ENCODE assay signal across 14 cellular contexts in genomic region chr10:43262043-43262901, GRCh38. TPM values are rescaled to one million over a fixed set of nuclear protein-coding genes. Genes with fewer than 3 reads are reported as not detected.
A peak's percentile ranks its signal among the peaks of the same experiment; 100 is the strongest.
DNase-seq lines count a peak whose midpoint lies in the region; ATAC-seq lines count a peak whose summit lies in the region.
"Had no signal": no experiment of that assay in that cellular context is flagged by ENCODE, and none has a peak within 500 bp of the region (broad histone marks: within the 10 kb centered on the region; RNA-seq: fewer than 3 reads in every experiment).

No MANE protein-coding gene starts in this region.

- no peaks in the 10 kb centered on the region for H3K79me1 ChIP-seq in trophoblast cell (ENCODE audit: low read length)

- no peak overlapping the region for H3K27ac ChIP-seq in trophoblast cell (ENCODE audit: low read depth, low read length)
- H3K27ac ChIP-seq: gastrocnemius medialis, HL-60 had no signal

- no peaks in the 10 kb centered on the region for H3K36me3 Mint-ChIP-seq in T-helper 2 cell treated with Interferon-gamma antibody and Interleukin-4, amounts not matched to agents 5 μg/mL and 100 μg/mL, for 36 hours (ENCODE audit: low read depth)
- H3K36me3 Mint-ChIP-seq: activated naive CD8-positive, alpha-beta T cell treated with anti-CD3 and anti-CD28 coated beads for 36 hours; natural killer cell; T-cell had no signal

- H3K4me2 ChIP-seq in trophoblast cell (ENCODE audit: low read length), result no peak overlapping the region

- peak overlapping the region; percentile 36 for H3K27ac Mint-ChIP-seq in T-helper 2 cell treated with Interferon-gamma antibody and Interleukin-4, amounts not matched to agents 5 μg/mL and 100 μg/mL, for 36 hours
- H3K27ac Mint-ChIP-seq: activated naive CD8-positive, alpha-beta T cell treated with anti-CD3 and anti-CD28 coated beads for 36 hours had no signal

- H3K9me3 ChIP-seq in trophoblast cell (ENCODE audit: insufficient read depth, low read depth, low read length), result peaks cover 2% of the 10 kb centered on the region
- H3K9me3 ChIP-seq: gastrocnemius medialis had no signal

- no peak overlapping the region for H3K23ac ChIP-seq in trophoblast cell (ENCODE audit: low read length)

- H3K4ac ChIP-seq in trophoblast cell (ENCODE audit: low read depth, low read length), result no peak overlapping the region

- H3K4me1 Mint-ChIP-seq in T-helper 2 cell treated with Interferon-gamma antibody and Interleukin-4, amounts not matched to agents 5 μg/mL and 100 μg/mL, for 36 hours (ENCODE audit: low read depth), result no peaks in the 10 kb centered on the region

- no peak for ATAC-seq in GM21360 (IDR thresholded peaks at IDR 0.05; ENCODE audit: unreplicated experiment)
- ATAC-seq: gastrocnemius medialis, natural killer cell, T-cell had no signal

- no peaks in the 10 kb centered on the region for H3K4me1 ChIP-seq in trophoblast cell (ENCODE audit: control insufficient read depth in 1 of 2, insufficient read depth in 2 of 2, low read length in 2 of 2)
- H3K4me1 ChIP-seq: gastrocnemius medialis had no signal

- no peak overlapping the region for H2BK12ac ChIP-seq in trophoblast cell (ENCODE audit: low read length)

- H3K4me3 ChIP-seq in trophoblast cell (ENCODE audit: low read depth, low read length), result no peak overlapping the region
- H3K4me3 ChIP-seq: gastrocnemius medialis had no signal

- no peak overlapping the region for H3K4me3 Mint-ChIP-seq in T-helper 2 cell treated with Interferon-gamma antibody and Interleukin-4, amounts not matched to agents 5 μg/mL and 100 μg/mL, for 36 hours
- H3K4me3 Mint-ChIP-seq: activated naive CD8-positive, alpha-beta T cell treated with anti-CD3 and anti-CD28 coated beads for 36 hours; natural killer cell; T-cell had no signal

- H4K8ac ChIP-seq in trophoblast cell (ENCODE audit: low read depth, low read length), result no peak overlapping the region

- WGBS in trophoblast cell (ENCODE audit: extremely low coverage, insufficient coverage, insufficient read length), result no CpG with 5 or more reads among the region's 16 CpGs

- intact Hi-C loops in posterior vena cava (cut with DNase I), result no loop called here

- no peak overlapping the region for H4K12ac ChIP-seq in trophoblast cell (ENCODE audit: low read depth, low read length)

- no peak overlapping the region for H3K9ac ChIP-seq in trophoblast cell (ENCODE audit: low read length)

- H2AFZ ChIP-seq in trophoblast cell (ENCODE audit: insufficient read depth, low read length, poor library complexity), result no peak overlapping the region

- no peak overlapping the region for H4K91ac ChIP-seq in trophoblast cell (ENCODE audit: low read depth, low read length)

- H3K18ac ChIP-seq in trophoblast cell (ENCODE audit: low read length), result no peak overlapping the region

- H3K27me3 ChIP-seq in trophoblast cell (ENCODE audit: insufficient read depth, low read length), result peaks cover 22% of the 10 kb centered on the region

- no peaks in the 10 kb centered on the region for H3K79me2 ChIP-seq in trophoblast cell (ENCODE audit: control insufficient read depth, insufficient read depth, low read length, poor library complexity)

- no peak overlapping the region for H2BK5ac ChIP-seq in trophoblast cell (ENCODE audit: low read depth, low read length, poor library complexity)

- no peak overlapping the region for H3K14ac ChIP-seq in trophoblast cell (ENCODE audit: low read length)

- no peaks in the 10 kb centered on the region for H3K36me3 ChIP-seq in trophoblast cell (ENCODE audit: control insufficient read depth in 1 of 2, insufficient read depth in 2 of 2, low read length in 2 of 2)
- H3K36me3 ChIP-seq: gastrocnemius medialis had no signal

- H2AK5ac ChIP-seq in trophoblast cell (ENCODE audit: low read length), result no peak overlapping the region

- H3K27me3 Mint-ChIP-seq in T-helper 2 cell treated with Interferon-gamma antibody and Interleukin-4, amounts not matched to agents 5 μg/mL and 100 μg/mL, for 36 hours (ENCODE audit: low read depth), result peaks cover 27% of the 10 kb centered on the region

- H3K9me3 Mint-ChIP-seq in T-helper 2 cell treated with Interferon-gamma antibody and Interleukin-4, amounts not matched to agents 5 μg/mL and 100 μg/mL, for 36 hours, result no peaks in the 10 kb centered on the region
- H3K9me3 Mint-ChIP-seq: activated naive CD8-positive, alpha-beta T cell treated with anti-CD3 and anti-CD28 coated beads for 36 hours; natural killer cell; T-cell had no signal

- no peak overlapping the region for H2BK120ac ChIP-seq in trophoblast cell (ENCODE audit: insufficient read depth, low read length, poor library complexity)

- no peak for DNase-seq in T-helper 2 cell treated with Interferon-gamma antibody and Interleukin-4, amounts not matched to agents 5 μg/mL and 100 μg/mL, for 36 hours (ENCODE audit: low spot score)
- DNase-seq in T-helper 2 cell, result no peak
- DNase-seq in NCI-H1092 treated with DMSO at 0.1 percent for 48 hours (lab: John Stamatoyannopoulos, UW), result peak; percentile 3
- DNase-seq in cerebellum (ENCODE audit: low spot score), result peak; percentile 49
- DNase-seq in posterior vena cava (ENCODE audit: low spot score), result peak; percentile 61
- no peak for DNase-seq in stimulated activated CD4-positive, alpha-beta T cell treated with anti-CD3 and anti-CD28 coated beads, Interleukin-4, amount 100 ng/mL, for 1 hour
- DNase-seq in trophoblast cell, result no peak
- DNase-seq: activated naive CD8-positive, alpha-beta T cell treated with anti-CD3 and anti-CD28 coated beads for 36 hours; gastrocnemius medialis; MV-4-11; natural killer cell had no signal

RNA-seq across cellular contexts. Expression of gene RASGEF1A, which starts 4.6 kb away (rescaled TPM):
- total RNA-seq in cerebellum, result 4.4 TPM
- 1 to 10 TPM in 1 of 2 donors, under 1 TPM in 1; 0.81 to 1.1 TPM for total RNA-seq in posterior vena cava
- 1.0 and 1.1 TPM in 2 replicates for polyA plus RNA-seq in trophoblast cell (2013)

Comparison
In these comparisons a context has a peak if more than half of its experiments do, and no peak if none do; other contexts are left out.
1. DNase-seq: peak in NCI-H1092 treated with DMSO at 0.1 percent for 48 hours (single experiment), cerebellum (single experiment) and posterior vena cava (single experiment); none in T-helper 2 cell treated with Interferon-gamma antibody and Interleukin-4, amounts not matched to agents 5 μg/mL and 100 μg/mL, for 36 hours (single experiment), T-helper 2 cell (0 of 5), stimulated activated CD4-positive, alpha-beta T cell treated with anti-CD3 and anti-CD28 coated beads, Interleukin-4, amount 100 ng/mL, for 1 hour (single experiment) and trophoblast cell (0 of 2).